Comparison of ENCODE assay signal across 12 cellular contexts in genomic region chr16:88532434-88533241, GRCh38. TPM values are rescaled to one million over a fixed set of nuclear protein-coding genes. Genes with fewer than 3 reads are reported as not detected.
A peak's percentile ranks its signal among the peaks of the same experiment; 100 is the strongest.
DNase-seq lines count a peak whose midpoint lies in the region; ATAC-seq, FAIRE-seq and TF ChIP-seq lines count a peak whose summit lies in the region.
"Had no signal": no experiment of that assay in that cellular context is flagged by ENCODE, and none has a peak within 500 bp of the region (broad histone marks: within the 10 kb centered on the region; RNA-seq: fewer than 3 reads in every experiment).

No MANE protein-coding gene starts in this region.

- no peak for FAIRE-seq in bronchial epithelial cell (lab: Jason Lieb, UNC)

- H3K4me3 Mint-ChIP-seq in GM23338, result peak overlapping the region; percentile 42; the same call in 2 of the 3 replicates
- no peak overlapping the region for H3K4me3 Mint-ChIP-seq in immature natural killer cell

- H3K27me3 Mint-ChIP-seq in GM23338 (ENCODE audit: insufficient read depth, low read depth, poor library complexity), result peaks cover 12% of the 10 kb centered on the region
- H3K27me3 Mint-ChIP-seq in immature natural killer cell (ENCODE audit: low read depth in 3 of 3), result peaks cover 12 to 20% (median 17%) of the 10 kb centered on the region in 3 donors

- H3K4me1 Mint-ChIP-seq in GM23338 (peaks cover 3% of the 10 kb centered on the region), immature natural killer cell (peaks cover 6 to 36% of the 10 kb centered on the region in 2 donors)

- no peak for DNase-seq in GM23338 (ENCODE audit: low spot score)
- no peak for DNase-seq in bronchial epithelial cell (ENCODE audit: low read depth)
- DNase-seq in immature natural killer cell, result peak; percentile 51 to 54 (median 53)
- DNase-seq in skeletal muscle cell (ENCODE audit: low read depth), result no peak
- no peak for DNase-seq in SW480 (ENCODE audit: low spot score)
- DNase-seq in ecto neural progenitor cell (ENCODE audit: low spot score), result no peak
- no peak for DNase-seq in H4 (ENCODE audit: low spot score)
- DNase-seq in activated naive CD4-positive, alpha-beta T cell treated with anti-CD3 and anti-CD28 coated beads, Interleukin-2, amount 50 U/mL, for 16 hours, result no peak
- DNase-seq: MV-4-11, SIG-M5, WERI-Rb-1 had no signal

- TF ChIP-seq CTCF in GM23338 (conservative IDR thresholded peaks at IDR 0.05; ENCODE audit: low read depth in 2 of 2), result no peak
- TF ChIP-seq CTCF in bronchial epithelial cell (IDR thresholded peaks at IDR 0.05; ENCODE audit: insufficient read depth, low read length, severe bottlenecking), result no peak

- H2AFZ ChIP-seq in GM23338, result no peak overlapping the region

- H3K27ac Mint-ChIP-seq in GM23338 (no peak overlapping the region), immature natural killer cell (no peak overlapping the region)

- peak; percentile 16 for ATAC-seq in GM23338

- no peaks in the 10 kb centered on the region for H4K20me1 ChIP-seq in GM23338 (replicated peaks; ENCODE audit: insufficient read depth)

- H3K79me2 ChIP-seq in GM23338 (replicated peaks; ENCODE audit: insufficient read depth), result no peaks in the 10 kb centered on the region

- no peaks in the 10 kb centered on the region for H3K36me3 ChIP-seq in GM23338 (ENCODE audit: insufficient read depth)
- H3K36me3 ChIP-seq in bronchial epithelial cell (ENCODE audit: control insufficient read depth, insufficient read depth, low read length), result no peaks in the 10 kb centered on the region
- H3K36me3 ChIP-seq: BE2C had no signal

- H3K9me2 ChIP-seq in GM23338 (ENCODE audit: insufficient read depth), result no peaks in the 10 kb centered on the region

- H3K36me3 Mint-ChIP-seq in GM23338 (ENCODE audit: low read depth) (peaks cover 12% of the 10 kb centered on the region; the same call in 2 of the 3 replicates), immature natural killer cell (peaks cover 0 to 10% (median 3%) of the 10 kb centered on the region in 3 donors)

- H3K4me3 ChIP-seq in GM23338, result peak overlapping the region; percentile 57; the same call in 1 of the 2 replicates
- H3K4me3 ChIP-seq in bronchial epithelial cell (ENCODE audit: low read depth, low read length), result peak overlapping the region; percentile 42
- peak overlapping the region; percentile 34 for H3K4me3 ChIP-seq in skeletal muscle cell (ENCODE audit: low read depth, low read length)

- peaks cover 5% of the 10 kb centered on the region; the same call in 1 of the 2 replicates for H3F3A ChIP-seq in GM23338 (replicated peaks; ENCODE audit: low read depth)

- H3K27ac ChIP-seq in GM23338 (ENCODE audit: low read depth), result no peak overlapping the region
- H3K27ac ChIP-seq: WERI-Rb-1 had no signal

- H3K9me3 Mint-ChIP-seq in GM23338, result no peaks in the 10 kb centered on the region; the same call in 2 of the 3 replicates
- peaks cover 0 to 2% (median 0%) of the 10 kb centered on the region in 6 donors for H3K9me3 Mint-ChIP-seq in immature natural killer cell

- peak overlapping the region; percentile 76 for H3K4me2 ChIP-seq in GM23338

- H3K27me3 ChIP-seq in GM23338 (ENCODE audit: insufficient read depth) (no peaks in the 10 kb centered on the region), bronchial epithelial cell (ENCODE audit: control insufficient read depth, insufficient read depth, low read length) (peaks cover under 1% of the 10 kb centered on the region)
- H3K27me3 ChIP-seq: BE2C had no signal

- no peaks in the 10 kb centered on the region; the same call in 1 of the 2 replicates for H3K4me1 ChIP-seq in GM23338 (ENCODE audit: insufficient read depth)
- H3K4me1 ChIP-seq: BE2C had no signal

TF ChIP-seq in GM23338, 12 proteins besides CTCF, POLR2A, EP300 and RAD21:
- TF ChIP-seq, protein P1, sequence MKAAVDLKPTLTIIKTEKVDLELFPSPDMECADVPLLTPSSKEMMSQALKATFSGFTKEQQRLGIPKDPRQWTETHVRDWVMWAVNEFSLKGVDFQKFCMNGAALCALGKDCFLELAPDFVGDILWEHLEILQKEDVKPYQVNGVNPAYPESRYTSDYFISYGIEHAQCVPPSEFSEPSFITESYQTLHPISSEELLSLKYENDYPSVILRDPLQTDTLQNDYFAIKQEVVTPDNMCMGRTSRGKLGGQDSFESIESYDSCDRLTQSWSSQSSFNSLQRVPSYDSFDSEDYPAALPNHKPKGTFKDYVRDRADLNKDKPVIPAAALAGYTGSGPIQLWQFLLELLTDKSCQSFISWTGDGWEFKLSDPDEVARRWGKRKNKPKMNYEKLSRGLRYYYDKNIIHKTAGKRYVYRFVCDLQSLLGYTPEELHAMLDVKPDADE (IDR thresholded peaks at IDR 0.05), result no peak
- TF ChIP-seq REST (IDR thresholded peaks at IDR 0.05; ENCODE audit: unreplicated experiment) (no peak), JUNB (IDR thresholded peaks at IDR 0.05; ENCODE audit: unreplicated experiment) (no peak), STAT1 (IDR thresholded peaks at IDR 0.05; ENCODE audit: unreplicated experiment) (no peak), ZNF114 (CRISPR knock-in tag; IDR thresholded peaks at IDR 0.05) (no peak), NANOG (IDR thresholded peaks at IDR 0.05; ENCODE audit: borderline replicate concordance) (no peak)
TF ChIP-seq in GM23338: peak in this region for 0.

RNA-seq across cellular contexts. Expression of gene ZC3H18, which starts 37.6 kb away (rescaled TPM):
- total RNA-seq in GM23338 (2014; rRNA removed; shearing (Covaris generic)), result 25.2 and 30.0 TPM in 2 replicates
- 40.1 and 40.7 TPM in 2 replicates for polyA plus RNA-seq in GM23338 (2016; fragmentation: Nextera tagmentation; extraction: Ambion mirVana)
- 10.5 and 11.1 TPM in 2 replicates for total RNA-seq in bronchial epithelial cell
- 10 to 100 TPM in 1 of 3 donors, 1 to 10 TPM in 2; 1.0 to 29.0 (median 8.7) TPM for polyA plus RNA-seq in immature natural killer cell
- total RNA-seq in H4 (2014; rRNA removed; shearing (Covaris generic)), result 6.4 and 10.6 TPM in 2 replicates

Comparison
In these comparisons a context has a peak if more than half of its experiments do, and no peak if none do; other contexts are left out.
1. DNase-seq: peak in immature natural killer cell (3 of 3); none in GM23338 (single experiment), bronchial epithelial cell (single experiment), skeletal muscle cell (single experiment), SW480 (single experiment), ecto neural progenitor cell (single experiment), H4 (single experiment) and activated naive CD4-positive, alpha-beta T cell treated with anti-CD3 and anti-CD28 coated beads, Interleukin-2, amount 50 U/mL, for 16 hours (single experiment).
2. Peak in every context shown above with its lines, with median percentiles within 50 percentile points of each other: H3K4me3 ChIP-seq.